Comparison of ENCODE assay signal across 1 cellular context in the genomic region with DNA sequence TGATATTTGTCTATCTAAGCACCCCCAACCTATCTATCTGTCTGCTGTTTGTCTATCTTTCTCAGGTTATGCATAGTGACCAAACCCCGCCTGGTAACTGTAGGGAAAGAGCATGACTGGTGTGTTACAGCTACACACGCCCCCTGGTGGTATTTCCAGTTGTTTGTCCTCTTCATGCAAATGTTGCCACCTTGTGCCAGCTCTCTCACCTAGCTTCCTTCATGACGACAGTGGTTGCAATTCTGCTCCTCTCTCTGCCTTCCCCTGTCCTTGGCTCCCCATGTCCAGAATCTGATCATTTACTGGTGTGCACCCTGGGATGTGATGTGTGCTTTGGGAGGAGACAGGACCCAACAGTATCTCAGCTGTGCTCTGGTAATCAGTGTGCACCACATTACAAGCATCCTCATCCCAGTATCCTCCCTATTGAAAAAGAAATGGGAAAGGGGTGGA.
A peak's percentile ranks its signal among the peaks of the same experiment; 100 is the strongest.
TF ChIP-seq lines count a peak whose summit lies in the region.

No MANE protein-coding gene starts in this region.

TF ChIP-seq in HepG2, 621 proteins besides CTCF, POLR2A, EP300 and RAD21 (continued from another document and continues in another):
- TF ChIP-seq, protein P1, sequence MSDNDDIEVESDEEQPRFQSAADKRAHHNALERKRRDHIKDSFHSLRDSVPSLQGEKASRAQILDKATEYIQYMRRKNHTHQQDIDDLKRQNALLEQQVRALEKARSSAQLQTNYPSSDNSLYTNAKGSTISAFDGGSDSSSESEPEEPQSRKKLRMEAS (IDR thresholded peaks at IDR 0.05) = 0 out of 2 replicates have a peak, but pooled peaks have one; percentile 26
- TF ChIP-seq SAP130 (CRISPR knock-in tag; IDR thresholded peaks at IDR 0.05; ENCODE audit: low read depth) (peak; percentile 28; the same call in 1 of the 2 replicates), ZNF3 (CRISPR knock-in tag; IDR thresholded peaks at IDR 0.05) (peak; percentile 69; the same call in 1 of the 2 replicates), ZNF75D (CRISPR knock-in tag; IDR thresholded peaks at IDR 0.05; ENCODE audit: borderline replicate concordance) (no peak), FOXK1 (CRISPR knock-in tag; IDR thresholded peaks at IDR 0.05; ENCODE audit: borderline replicate concordance, low read depth) (no peak), RARA (CRISPR knock-in tag; IDR thresholded peaks at IDR 0.05) (no peak), ZNF747 (CRISPR knock-in tag; IDR thresholded peaks at IDR 0.05; ENCODE audit: borderline replicate concordance) (no peak), FLYWCH1 (CRISPR knock-in tag; IDR thresholded peaks at IDR 0.05) (no peak), CREM (IDR thresholded peaks at IDR 0.05) (no peak), CREM (CRISPR knock-in tag; IDR thresholded peaks at IDR 0.05) (no peak), ZBTB8A (CRISPR knock-in tag; IDR thresholded peaks at IDR 0.05; ENCODE audit: borderline replicate concordance, low read depth) (no peak), SYNCRIP (IDR thresholded peaks at IDR 0.05; ENCODE audit: insufficient read depth, low read depth, low read length) (no peak), RFX1 (IDR thresholded peaks at IDR 0.05) (no peak), MTA3 (CRISPR knock-in tag; IDR thresholded peaks at IDR 0.05) (no peak), ZNF431 (CRISPR knock-in tag; IDR thresholded peaks at IDR 0.05; ENCODE audit: borderline replicate concordance, low read depth) (no peak), ZNF317 (CRISPR knock-in tag; IDR thresholded peaks at IDR 0.05) (no peak)
- TF ChIP-seq, protein P2, sequence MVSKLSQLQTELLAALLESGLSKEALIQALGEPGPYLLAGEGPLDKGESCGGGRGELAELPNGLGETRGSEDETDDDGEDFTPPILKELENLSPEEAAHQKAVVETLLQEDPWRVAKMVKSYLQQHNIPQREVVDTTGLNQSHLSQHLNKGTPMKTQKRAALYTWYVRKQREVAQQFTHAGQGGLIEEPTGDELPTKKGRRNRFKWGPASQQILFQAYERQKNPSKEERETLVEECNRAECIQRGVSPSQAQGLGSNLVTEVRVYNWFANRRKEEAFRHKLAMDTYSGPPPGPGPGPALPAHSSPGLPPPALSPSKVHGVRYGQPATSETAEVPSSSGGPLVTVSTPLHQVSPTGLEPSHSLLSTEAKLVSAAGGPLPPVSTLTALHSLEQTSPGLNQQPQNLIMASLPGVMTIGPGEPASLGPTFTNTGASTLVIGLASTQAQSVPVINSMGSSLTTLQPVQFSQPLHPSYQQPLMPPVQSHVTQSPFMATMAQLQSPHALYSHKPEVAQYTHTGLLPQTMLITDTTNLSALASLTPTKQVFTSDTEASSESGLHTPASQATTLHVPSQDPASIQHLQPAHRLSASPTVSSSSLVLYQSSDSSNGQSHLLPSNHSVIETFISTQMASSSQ (IDR thresholded peaks at IDR 0.05; ENCODE audit: low read depth) = no peak
- TF ChIP-seq, protein P2 (CRISPR knock-in tag; IDR thresholded peaks at IDR 0.05; ENCODE audit: borderline replicate concordance) = no peak
- TF ChIP-seq, protein P3, sequence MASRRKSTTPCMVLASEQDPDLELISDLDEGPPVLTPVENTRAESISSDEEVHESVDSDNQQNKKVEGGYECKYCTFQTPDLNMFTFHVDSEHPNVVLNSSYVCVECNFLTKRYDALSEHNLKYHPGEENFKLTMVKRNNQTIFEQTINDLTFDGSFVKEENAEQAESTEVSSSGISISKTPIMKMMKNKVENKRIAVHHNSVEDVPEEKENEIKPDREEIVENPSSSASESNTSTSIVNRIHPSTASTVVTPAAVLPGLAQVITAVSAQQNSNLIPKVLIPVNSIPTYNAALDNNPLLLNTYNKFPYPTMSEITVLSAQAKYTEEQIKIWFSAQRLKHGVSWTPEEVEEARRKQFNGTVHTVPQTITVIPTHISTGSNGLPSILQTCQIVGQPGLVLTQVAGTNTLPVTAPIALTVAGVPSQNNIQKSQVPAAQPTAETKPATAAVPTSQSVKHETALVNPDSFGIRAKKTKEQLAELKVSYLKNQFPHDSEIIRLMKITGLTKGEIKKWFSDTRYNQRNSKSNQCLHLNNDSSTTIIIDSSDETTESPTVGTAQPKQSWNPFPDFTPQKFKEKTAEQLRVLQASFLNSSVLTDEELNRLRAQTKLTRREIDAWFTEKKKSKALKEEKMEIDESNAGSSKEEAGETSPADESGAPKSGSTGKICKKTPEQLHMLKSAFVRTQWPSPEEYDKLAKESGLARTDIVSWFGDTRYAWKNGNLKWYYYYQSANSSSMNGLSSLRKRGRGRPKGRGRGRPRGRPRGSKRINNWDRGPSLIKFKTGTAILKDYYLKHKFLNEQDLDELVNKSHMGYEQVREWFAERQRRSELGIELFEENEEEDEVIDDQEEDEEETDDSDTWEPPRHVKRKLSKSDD (CRISPR knock-in tag; IDR thresholded peaks at IDR 0.05; ENCODE audit: low read depth) = no peak
- TF ChIP-seq, protein P4, sequence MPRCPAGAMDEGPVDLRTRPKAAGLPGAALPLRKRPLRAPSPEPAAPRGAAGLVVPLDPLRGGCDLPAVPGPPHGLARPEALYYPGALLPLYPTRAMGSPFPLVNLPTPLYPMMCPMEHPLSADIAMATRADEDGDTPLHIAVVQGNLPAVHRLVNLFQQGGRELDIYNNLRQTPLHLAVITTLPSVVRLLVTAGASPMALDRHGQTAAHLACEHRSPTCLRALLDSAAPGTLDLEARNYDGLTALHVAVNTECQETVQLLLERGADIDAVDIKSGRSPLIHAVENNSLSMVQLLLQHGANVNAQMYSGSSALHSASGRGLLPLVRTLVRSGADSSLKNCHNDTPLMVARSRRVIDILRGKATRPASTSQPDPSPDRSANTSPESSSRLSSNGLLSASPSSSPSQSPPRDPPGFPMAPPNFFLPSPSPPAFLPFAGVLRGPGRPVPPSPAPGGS (CRISPR knock-in tag; IDR thresholded peaks at IDR 0.05) = no peak
- TF ChIP-seq, protein P5, sequence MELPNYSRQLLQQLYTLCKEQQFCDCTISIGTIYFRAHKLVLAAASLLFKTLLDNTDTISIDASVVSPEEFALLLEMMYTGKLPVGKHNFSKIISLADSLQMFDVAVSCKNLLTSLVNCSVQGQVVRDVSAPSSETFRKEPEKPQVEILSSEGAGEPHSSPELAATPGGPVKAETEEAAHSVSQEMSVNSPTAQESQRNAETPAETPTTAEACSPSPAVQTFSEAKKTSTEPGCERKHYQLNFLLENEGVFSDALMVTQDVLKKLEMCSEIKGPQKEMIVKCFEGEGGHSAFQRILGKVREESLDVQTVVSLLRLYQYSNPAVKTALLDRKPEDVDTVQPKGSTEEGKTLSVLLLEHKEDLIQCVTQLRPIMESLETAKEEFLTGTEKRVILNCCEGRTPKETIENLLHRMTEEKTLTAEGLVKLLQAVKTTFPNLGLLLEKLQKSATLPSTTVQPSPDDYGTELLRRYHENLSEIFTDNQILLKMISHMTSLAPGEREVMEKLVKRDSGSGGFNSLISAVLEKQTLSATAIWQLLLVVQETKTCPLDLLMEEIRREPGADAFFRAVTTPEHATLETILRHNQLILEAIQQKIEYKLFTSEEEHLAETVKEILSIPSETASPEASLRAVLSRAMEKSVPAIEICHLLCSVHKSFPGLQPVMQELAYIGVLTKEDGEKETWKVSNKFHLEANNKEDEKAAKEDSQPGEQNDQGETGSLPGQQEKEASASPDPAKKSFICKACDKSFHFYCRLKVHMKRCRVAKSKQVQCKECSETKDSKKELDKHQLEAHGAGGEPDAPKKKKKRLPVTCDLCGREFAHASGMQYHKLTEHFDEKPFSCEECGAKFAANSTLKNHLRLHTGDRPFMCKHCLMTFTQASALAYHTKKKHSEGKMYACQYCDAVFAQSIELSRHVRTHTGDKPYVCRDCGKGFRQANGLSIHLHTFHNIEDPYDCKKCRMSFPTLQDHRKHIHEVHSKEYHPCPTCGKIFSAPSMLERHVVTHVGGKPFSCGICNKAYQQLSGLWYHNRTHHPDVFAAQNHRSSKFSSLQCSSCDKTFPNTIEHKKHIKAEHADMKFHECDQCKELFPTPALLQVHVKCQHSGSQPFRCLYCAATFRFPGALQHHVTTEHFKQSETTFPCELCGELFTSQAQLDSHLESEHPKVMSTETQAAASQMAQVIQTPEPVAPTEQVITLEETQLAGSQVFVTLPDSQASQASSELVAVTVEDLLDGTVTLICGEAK (IDR thresholded peaks at IDR 0.05) = no peak
- TF ChIP-seq, protein P5 (CRISPR knock-in tag; IDR thresholded peaks at IDR 0.05) = 0 out of 2 replicates have a peak, but pooled peaks have one; percentile 51
- TF ChIP-seq, protein P6, sequence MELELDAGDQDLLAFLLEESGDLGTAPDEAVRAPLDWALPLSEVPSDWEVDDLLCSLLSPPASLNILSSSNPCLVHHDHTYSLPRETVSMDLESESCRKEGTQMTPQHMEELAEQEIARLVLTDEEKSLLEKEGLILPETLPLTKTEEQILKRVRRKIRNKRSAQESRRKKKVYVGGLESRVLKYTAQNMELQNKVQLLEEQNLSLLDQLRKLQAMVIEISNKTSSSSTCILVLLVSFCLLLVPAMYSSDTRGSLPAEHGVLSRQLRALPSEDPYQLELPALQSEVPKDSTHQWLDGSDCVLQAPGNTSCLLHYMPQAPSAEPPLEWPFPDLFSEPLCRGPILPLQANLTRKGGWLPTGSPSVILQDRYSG (CRISPR knock-in tag; IDR thresholded peaks at IDR 0.05) = no peak
- TF ChIP-seq, protein P7, sequence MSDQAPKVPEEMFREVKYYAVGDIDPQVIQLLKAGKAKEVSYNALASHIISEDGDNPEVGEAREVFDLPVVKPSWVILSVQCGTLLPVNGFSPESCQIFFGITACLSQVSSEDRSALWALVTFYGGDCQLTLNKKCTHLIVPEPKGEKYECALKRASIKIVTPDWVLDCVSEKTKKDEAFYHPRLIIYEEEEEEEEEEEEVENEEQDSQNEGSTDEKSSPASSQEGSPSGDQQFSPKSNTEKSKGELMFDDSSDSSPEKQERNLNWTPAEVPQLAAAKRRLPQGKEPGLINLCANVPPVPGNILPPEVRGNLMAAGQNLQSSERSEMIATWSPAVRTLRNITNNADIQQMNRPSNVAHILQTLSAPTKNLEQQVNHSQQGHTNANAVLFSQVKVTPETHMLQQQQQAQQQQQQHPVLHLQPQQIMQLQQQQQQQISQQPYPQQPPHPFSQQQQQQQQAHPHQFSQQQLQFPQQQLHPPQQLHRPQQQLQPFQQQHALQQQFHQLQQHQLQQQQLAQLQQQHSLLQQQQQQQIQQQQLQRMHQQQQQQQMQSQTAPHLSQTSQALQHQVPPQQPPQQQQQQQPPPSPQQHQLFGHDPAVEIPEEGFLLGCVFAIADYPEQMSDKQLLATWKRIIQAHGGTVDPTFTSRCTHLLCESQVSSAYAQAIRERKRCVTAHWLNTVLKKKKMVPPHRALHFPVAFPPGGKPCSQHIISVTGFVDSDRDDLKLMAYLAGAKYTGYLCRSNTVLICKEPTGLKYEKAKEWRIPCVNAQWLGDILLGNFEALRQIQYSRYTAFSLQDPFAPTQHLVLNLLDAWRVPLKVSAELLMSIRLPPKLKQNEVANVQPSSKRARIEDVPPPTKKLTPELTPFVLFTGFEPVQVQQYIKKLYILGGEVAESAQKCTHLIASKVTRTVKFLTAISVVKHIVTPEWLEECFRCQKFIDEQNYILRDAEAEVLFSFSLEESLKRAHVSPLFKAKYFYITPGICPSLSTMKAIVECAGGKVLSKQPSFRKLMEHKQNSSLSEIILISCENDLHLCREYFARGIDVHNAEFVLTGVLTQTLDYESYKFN (CRISPR knock-in tag; conservative IDR thresholded peaks at IDR 0.05) = no peak
- TF ChIP-seq, protein P8, sequence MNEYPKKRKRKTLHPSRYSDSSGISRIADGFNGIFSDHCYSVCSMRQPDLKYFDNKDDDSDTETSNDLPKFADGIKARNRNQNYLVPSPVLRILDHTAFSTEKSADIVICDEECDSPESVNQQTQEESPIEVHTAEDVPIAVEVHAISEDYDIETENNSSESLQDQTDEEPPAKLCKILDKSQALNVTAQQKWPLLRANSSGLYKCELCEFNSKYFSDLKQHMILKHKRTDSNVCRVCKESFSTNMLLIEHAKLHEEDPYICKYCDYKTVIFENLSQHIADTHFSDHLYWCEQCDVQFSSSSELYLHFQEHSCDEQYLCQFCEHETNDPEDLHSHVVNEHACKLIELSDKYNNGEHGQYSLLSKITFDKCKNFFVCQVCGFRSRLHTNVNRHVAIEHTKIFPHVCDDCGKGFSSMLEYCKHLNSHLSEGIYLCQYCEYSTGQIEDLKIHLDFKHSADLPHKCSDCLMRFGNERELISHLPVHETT (CRISPR knock-in tag; conservative IDR thresholded peaks at IDR 0.05) = no peak
- TF ChIP-seq, protein P9, sequence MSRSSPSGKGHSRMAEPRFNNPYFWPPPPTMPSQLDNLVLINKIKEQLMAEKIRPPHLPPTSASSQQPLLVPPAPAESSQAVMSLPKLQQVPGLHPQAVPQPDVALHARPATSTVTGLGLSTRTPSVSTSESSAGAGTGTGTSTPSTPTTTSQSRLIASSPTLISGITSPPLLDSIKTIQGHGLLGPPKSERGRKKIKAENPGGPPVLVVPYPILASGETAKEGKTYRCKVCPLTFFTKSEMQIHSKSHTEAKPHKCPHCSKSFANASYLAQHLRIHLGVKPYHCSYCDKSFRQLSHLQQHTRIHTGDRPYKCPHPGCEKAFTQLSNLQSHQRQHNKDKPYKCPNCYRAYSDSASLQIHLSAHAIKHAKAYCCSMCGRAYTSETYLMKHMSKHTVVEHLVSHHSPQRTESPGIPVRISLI (CRISPR knock-in tag; IDR thresholded peaks at IDR 0.05; ENCODE audit: borderline replicate concordance) = no peak
